Comparison of ENCODE assay signal across 14 cellular contexts in genomic region chr1:150999051-150999674, GRCh38. TPM values are rescaled to one million over a fixed set of nuclear protein-coding genes. Genes with fewer than 3 reads are reported as not detected.
DNase-seq lines count a peak whose midpoint lies in the region; ATAC-seq, FAIRE-seq and TF ChIP-seq lines count a peak whose summit lies in the region.
"Had no signal": no experiment of that assay in that cellular context is flagged by ENCODE, and none has a peak within 500 bp of the region (broad histone marks: within the 10 kb centered on the region; RNA-seq: fewer than 3 reads in every experiment).

No MANE protein-coding gene starts in this region.

- no peak for DNase-seq in CD4-positive, alpha-beta memory T cell
- peak; percentile 26 for DNase-seq in NCI-H226
- DNase-seq in caudate nucleus (lab: John Stamatoyannopoulos, UW) = peak in 21 of 61 donors; percentile 8 to 52 (median 21)
- peak; percentile 85 for DNase-seq in non-pigmented ciliary epithelial cell (ENCODE audit: low read depth)
- DNase-seq in NCI-H2171 treated with DMSO at 0.1 percent for 48 hours (lab: John Stamatoyannopoulos, UW) = no peak
- DNase-seq in HepG2 (ENCODE audit: low spot score) = no peak
- DNase-seq: mammary epithelial cell, T-helper 1 cell, uterus had no signal

- peaks cover 27 to 58% of the 10 kb centered on the region in 2 donors for H3K36me3 Mint-ChIP-seq in CD4-positive, alpha-beta memory T cell

- POLR2A ChIA-PET in CD4-positive, alpha-beta memory T cell (lab: Charles Lee; ENCODE audit: partially characterized antibody) = interaction anchor here (0.6 to 0.8 kb wide), 2 partner anchors 16 to 302 kb away, joined by 3 read pairs; partner anchors contain the start of gene GOLPH3L
- POLR2A ChIA-PET in HepG2 (lab: Yijun Ruan, JAX) = interaction anchor here (1.4 to 9.1 kb wide), 3 partner anchors 14 to 25 kb away, joined by 4 to 150 read pairs (median 5); partner anchors contain the start of gene ANXA9

- no peaks in the 10 kb centered on the region for H3K27me3 Mint-ChIP-seq in CD4-positive, alpha-beta memory T cell
- H3K27me3 Mint-ChIP-seq: activated naive CD4-positive, alpha-beta T cell treated with anti-CD3 and anti-CD28 coated beads, Interleukin-2, amount 50 U/mL, for 24 hours had no signal

- TF ChIP-seq CTCF in HepG2 (CRISPR knock-in tag; IDR thresholded peaks at IDR 0.05) = no peak

- no peak for FAIRE-seq in HepG2 (lab: Jason Lieb, UNC)
- FAIRE-seq: HTR-8/SVneo had no signal

- H4K20me1 ChIP-seq in HepG2 (ENCODE audit: insufficient read depth, low read length) = no peaks in the 10 kb centered on the region

- TF ChIP-seq POLR2A in HepG2 (IDR thresholded peaks at IDR 0.05; ENCODE audit: insufficient read depth in 1 of 2, low read depth in 2 of 2, low read length in 2 of 2) = no peak

- CTCF ChIA-PET in CD4-positive, alpha-beta memory T cell (lab: Charles Lee; ENCODE audit: partially characterized antibody) = interaction anchor here (0.9 to 14.9 kb wide), 5 partner anchors 10 to 438 kb away, joined by 3 to 255 read pairs (median 4); partner anchors contain the start of genes ANXA9, CERS2 and PRUNE1
- CTCF ChIA-PET in HepG2 (lab: Yijun Ruan, JAX; ENCODE audit: low intra/inter-chr PET ratio, low total read pairs) = no interaction called here

- BruUV-seq in HepG2 (replicated peaks; lab: Mats Ljungman, UMichigan) = no TSS peak

- H3K9me3 Mint-ChIP-seq in CD4-positive, alpha-beta memory T cell = peaks cover 0 to 1% (median 0%) of the 10 kb centered on the region in 8 donors
- H3K9me3 Mint-ChIP-seq: activated naive CD4-positive, alpha-beta T cell treated with anti-CD3 and anti-CD28 coated beads, Interleukin-2, amount 50 U/mL, for 24 hours had no signal

- no peak overlapping the region for H3K4me3 ChIP-seq in CD4-positive, alpha-beta memory T cell (ENCODE audit: low read length in 2 of 2)
- no peak overlapping the region for H3K4me3 ChIP-seq in HepG2 (replicated peaks in 1 of 3; ENCODE audit: insufficient read depth in 1 of 3, low read depth in 2 of 3, low read length in 3 of 3)
- H3K4me3 ChIP-seq: uterus had no signal

- TF ChIP-seq RAD21 in HepG2 (CRISPR knock-in tag; IDR thresholded peaks at IDR 0.05) = no peak

- no peak overlapping the region for H3K27ac ChIP-seq in CD4-positive, alpha-beta memory T cell (ENCODE audit: low read depth, low read length)
- H3K27ac ChIP-seq in caudate nucleus (ENCODE audit: low read depth, low read length) (peak overlapping the region; percentile 72), HepG2 (ENCODE audit: extremely low read length, insufficient read depth, low read length) (no peak overlapping the region)
- H3K27ac ChIP-seq: uterus had no signal

- peaks cover 43% of the 10 kb centered on the region for H3K4me1 ChIP-seq in CD4-positive, alpha-beta memory T cell (ENCODE audit: insufficient read depth, low read length)
- H3K4me1 ChIP-seq in HepG2 (ENCODE audit: insufficient read depth, low read length) = peaks cover 50% of the 10 kb centered on the region

- no peak overlapping the region for H2AFZ ChIP-seq in HepG2 (ENCODE audit: low read length)

- H3K27me3 ChIP-seq in CD4-positive, alpha-beta memory T cell (ENCODE audit: insufficient read depth, low read length) = no peaks in the 10 kb centered on the region
- no peaks in the 10 kb centered on the region for H3K27me3 ChIP-seq in HepG2 (ENCODE audit: control insufficient read depth in 1 of 2, insufficient read depth in 2 of 2, low read length in 2 of 2)
- H3K27me3 ChIP-seq: uterus had no signal

- WGBS in HepG2 (ENCODE audit: low lambda C conversion rate) = 93% methylated on average over 12 of the region's 17 CpGs

- H3K36me3 ChIP-seq in CD4-positive, alpha-beta memory T cell (ENCODE audit: insufficient read depth, low read length) = peaks cover 37% of the 10 kb centered on the region
- H3K36me3 ChIP-seq in HepG2 (replicated peaks in 1 of 2; ENCODE audit: control insufficient read depth in 1 of 2, insufficient read depth in 2 of 2, low read length in 2 of 2) = peaks cover 12 to 36% of the 10 kb centered on the region in 2 experiments; a peak in 4 of 5 replicates
- H3K36me3 ChIP-seq: uterus had no signal

- H3K4me1 Mint-ChIP-seq in CD4-positive, alpha-beta memory T cell = peaks cover 27 to 53% (median 37%) of the 10 kb centered on the region in 4 donors

- no peak for TF ChIP-seq EP300 in HepG2 (IDR thresholded peaks at IDR 0.05; ENCODE audit: low read depth in 2 of 2, low read length in 2 of 2)
- no peak for TF ChIP-seq EP300 in HepG2 (CRISPR knock-in tag; IDR thresholded peaks at IDR 0.05; ENCODE audit: borderline replicate concordance)

- no peak for ATAC-seq in HepG2
- ATAC-seq in HG02588 (IDR thresholded peaks at IDR 0.05; ENCODE audit: unreplicated experiment) = no peak
- no peak for ATAC-seq in GM21723 (IDR thresholded peaks at IDR 0.05; ENCODE audit: unreplicated experiment)
- ATAC-seq: esophagus mucosa had no signal

- intact Hi-C loops in CD4-positive, alpha-beta memory T cell (cut with micrococcal nuclease) = loop anchor here (5.0 kb wide), 1 partner anchor 742 kb away; the partner anchor contains the start of gene CA14
- intact Hi-C loops in HepG2 (cut with micrococcal nuclease; ENCODE audit: unreplicated experiment) = no loop called here

- no peak overlapping the region for H3K4me3 Mint-ChIP-seq in CD4-positive, alpha-beta memory T cell
- H3K4me3 Mint-ChIP-seq: activated naive CD4-positive, alpha-beta T cell treated with anti-CD3 and anti-CD28 coated beads, Interleukin-2, amount 50 U/mL, for 24 hours had no signal

- H3K79me2 ChIP-seq in HepG2 (ENCODE audit: insufficient read depth, low read length) = peaks cover 2% of the 10 kb centered on the region

- H3K9me3 ChIP-seq in CD4-positive, alpha-beta memory T cell (ENCODE audit: control insufficient read depth in 1 of 2, low read length in 2 of 2) = no peaks in the 10 kb centered on the region
- H3K9me3 ChIP-seq in HepG2 (ENCODE audit: low read length) = no peaks in the 10 kb centered on the region
- H3K9me3 ChIP-seq: uterus had no signal

- H3K9ac ChIP-seq in HepG2 (ENCODE audit: insufficient read depth, low read depth, low read length) = no peak overlapping the region

- H3K4me2 ChIP-seq in HepG2 (ENCODE audit: low read depth, low read length) = no peak overlapping the region

- in situ Hi-C loops in HepG2 (cut with HindIII; ENCODE audit: extremely low pct_ligation_motif_present, low pct_unique_long_range_greater_than_20kb) = no loop called here

- peak overlapping the region in 6 of 7 donors; percentile 19 to 82 (median 50) for H3K27ac Mint-ChIP-seq in CD4-positive, alpha-beta memory T cell

RNA-seq across cellular contexts. Expression of gene MINDY1, which starts 7.5 kb away (rescaled TPM):
- 10 to 100 TPM; 31.4 to 32.1 TPM for total RNA-seq in CD4-positive, alpha-beta memory T cell
- 10 to 100 TPM in 1 of 2 donors, 1 to 10 TPM in 1; 6.5 to 17.6 TPM for polyA plus RNA-seq in CD4-positive, alpha-beta memory T cell
- total RNA-seq in HepG2 (2016; rRNA removed; fragmentation: Illumina TruSeq; extraction: Trizol) = 9.2 and 11.1 TPM in 2 replicates
- total RNA-seq in HepG2 (2016; cell fraction: cytosol; rRNA removed; fragmentation: Illumina TruSeq; extraction: Trizol; ENCODE audit: low read depth) = 1.5 and 1.9 TPM in 2 replicates
- total RNA-seq in HepG2 (2016; cell fraction: insoluble cytoplasmic fraction; rRNA removed; fragmentation: Illumina TruSeq; extraction: Trizol) = 8.8 and 11.0 TPM in 2 replicates
- total RNA-seq in HepG2 (2016; cell fraction: membrane; rRNA removed; fragmentation: Illumina TruSeq; extraction: Trizol) = 3.7 and 4.9 TPM in 2 replicates
- 8.5 and 8.9 TPM in 2 replicates for total RNA-seq in HepG2 (2016; cell fraction: nucleus; rRNA removed; fragmentation: Illumina TruSeq; extraction: Trizol)
- polyA plus RNA-seq in HepG2 (2011; rRNA removed) = 15.0 and 18.0 TPM in 2 replicates
- polyA plus RNA-seq in HepG2 (2011; cell fraction: cytosol; rRNA removed) = 7.7 and 9.4 TPM in 2 replicates
- polyA plus RNA-seq in HepG2 (2011; cell fraction: nucleus; rRNA removed) = 31.0 and 32.8 TPM in 2 replicates
- 8.2 and 9.6 TPM in 2 replicates for polyA plus RNA-seq in HepG2 (2012)
- 0.92 and 1.1 TPM in 2 replicates for polyA plus RNA-seq in HepG2 (2016; cell fraction: cytosol; fragmentation: Illumina TruSeq; extraction: Trizol; ENCODE audit: low read depth)
- 7.1 and 9.8 TPM in 2 replicates for polyA plus RNA-seq in HepG2 (2016; cell fraction: insoluble cytoplasmic fraction; fragmentation: Illumina TruSeq; extraction: Trizol; ENCODE audit: low read depth)
- polyA plus RNA-seq in HepG2 (2016; cell fraction: membrane; fragmentation: Illumina TruSeq; extraction: Trizol; ENCODE audit: low read depth) = 2.3 and 3.0 TPM in 2 replicates
- polyA plus RNA-seq in HepG2 (2016; cell fraction: nucleus; fragmentation: Illumina TruSeq; extraction: Trizol; ENCODE audit: insufficient read depth, low read depth) = 13.4 and 14.4 TPM in 2 replicates
- 24.5 and 31.9 TPM in 2 replicates for polyA minus RNA-seq in HepG2 (2011; rRNA and poly(A)+ RNA removed; ENCODE audit: low replicate concordance)
- 13.3 and 14.8 TPM in 2 replicates for polyA minus RNA-seq in HepG2 (2011; cell fraction: cytosol; rRNA and poly(A)+ RNA removed)
- 13.6 and 15.3 TPM in 2 replicates for polyA minus RNA-seq in HepG2 (2011; cell fraction: nucleus; rRNA and poly(A)+ RNA removed)

RNA-seq across cellular contexts. Expression of gene PRUNE1, which starts 9.1 kb away (rescaled TPM):
- total RNA-seq in CD4-positive, alpha-beta memory T cell = 10 to 100 TPM; 35.0 to 38.9 TPM
- polyA plus RNA-seq in CD4-positive, alpha-beta memory T cell = 10 to 100 TPM; 52.6 to 59.0 TPM
- total RNA-seq in HepG2 (2016; rRNA removed; fragmentation: Illumina TruSeq; extraction: Trizol) = 19.0 and 26.2 TPM in 2 replicates
- 12.5 and 13.5 TPM in 2 replicates for total RNA-seq in HepG2 (2016; cell fraction: cytosol; rRNA removed; fragmentation: Illumina TruSeq; extraction: Trizol; ENCODE audit: low read depth)
- total RNA-seq in HepG2 (2016; cell fraction: insoluble cytoplasmic fraction; rRNA removed; fragmentation: Illumina TruSeq; extraction: Trizol) = 18.9 and 24.2 TPM in 2 replicates
- total RNA-seq in HepG2 (2016; cell fraction: membrane; rRNA removed; fragmentation: Illumina TruSeq; extraction: Trizol) = 15.0 and 18.8 TPM in 2 replicates
- 10.4 and 11.9 TPM in 2 replicates for total RNA-seq in HepG2 (2016; cell fraction: nucleus; rRNA removed; fragmentation: Illumina TruSeq; extraction: Trizol)
- polyA plus RNA-seq in HepG2 (2011; rRNA removed) = 24.4 and 31.9 TPM in 2 replicates
- 27.4 and 28.5 TPM in 2 replicates for polyA plus RNA-seq in HepG2 (2011; cell fraction: cytosol; rRNA removed)
- polyA plus RNA-seq in HepG2 (2011; cell fraction: nucleus; rRNA removed) = 14.1 and 14.8 TPM in 2 replicates
- polyA plus RNA-seq in HepG2 (2012) = 15.7 and 18.3 TPM in 2 replicates
- polyA plus RNA-seq in HepG2 (2016; cell fraction: cytosol; fragmentation: Illumina TruSeq; extraction: Trizol; ENCODE audit: low read depth) = 4.3 and 5.1 TPM in 2 replicates
- 30.3 and 30.6 TPM in 2 replicates for polyA plus RNA-seq in HepG2 (2016; cell fraction: insoluble cytoplasmic fraction; fragmentation: Illumina TruSeq; extraction: Trizol; ENCODE audit: low read depth)
- polyA plus RNA-seq in HepG2 (2016; cell fraction: membrane; fragmentation: Illumina TruSeq; extraction: Trizol; ENCODE audit: low read depth) = 12.6 and 13.9 TPM in 2 replicates
- polyA plus RNA-seq in HepG2 (2016; cell fraction: nucleus; fragmentation: Illumina TruSeq; extraction: Trizol; ENCODE audit: insufficient read depth, low read depth) = 18.7 and 18.9 TPM in 2 replicates
- 47.8 and 51.4 TPM in 2 replicates for polyA minus RNA-seq in HepG2 (2011; rRNA and poly(A)+ RNA removed; ENCODE audit: low replicate concordance)
- polyA minus RNA-seq in HepG2 (2011; cell fraction: cytosol; rRNA and poly(A)+ RNA removed) = 18.1 and 20.1 TPM in 2 replicates
- polyA minus RNA-seq in HepG2 (2011; cell fraction: nucleus; rRNA and poly(A)+ RNA removed) = 10.6 and 12.7 TPM in 2 replicates

RNA-seq across cellular contexts. Expression of gene ANXA9, which starts 17.1 kb away (rescaled TPM):
- under 1 TPM in 1 of 2 experiments, not detected in 1; 0.17 TPM for total RNA-seq in CD4-positive, alpha-beta memory T cell
- under 1 TPM; 0.23 to 0.33 TPM for polyA plus RNA-seq in CD4-positive, alpha-beta memory T cell
- 23.9 and 29.9 TPM in 2 replicates for total RNA-seq in HepG2 (2016; rRNA removed; fragmentation: Illumina TruSeq; extraction: Trizol)
- total RNA-seq in HepG2 (2016; cell fraction: cytosol; rRNA removed; fragmentation: Illumina TruSeq; extraction: Trizol; ENCODE audit: low read depth) = 23.6 and 28.6 TPM in 2 replicates
- 24.2 and 31.1 TPM in 2 replicates for total RNA-seq in HepG2 (2016; cell fraction: insoluble cytoplasmic fraction; rRNA removed; fragmentation: Illumina TruSeq; extraction: Trizol)
- 36.8 and 45.0 TPM in 2 replicates for total RNA-seq in HepG2 (2016; cell fraction: membrane; rRNA removed; fragmentation: Illumina TruSeq; extraction: Trizol)
- total RNA-seq in HepG2 (2016; cell fraction: nucleus; rRNA removed; fragmentation: Illumina TruSeq; extraction: Trizol) = 13.1 and 16.4 TPM in 2 replicates
- polyA plus RNA-seq in HepG2 (2011; rRNA removed) = 13.3 and 14.3 TPM in 2 replicates
- 13.7 and 18.5 TPM in 2 replicates for polyA plus RNA-seq in HepG2 (2011; cell fraction: cytosol; rRNA removed)
- 22.7 and 24.4 TPM in 2 replicates for polyA plus RNA-seq in HepG2 (2011; cell fraction: nucleus; rRNA removed)
- 8.0 and 10.7 TPM in 2 replicates for polyA plus RNA-seq in HepG2 (2012)
- 31.8 and 41.1 TPM in 2 replicates for polyA plus RNA-seq in HepG2 (2016; cell fraction: cytosol; fragmentation: Illumina TruSeq; extraction: Trizol; ENCODE audit: low read depth)
- polyA plus RNA-seq in HepG2 (2016; cell fraction: insoluble cytoplasmic fraction; fragmentation: Illumina TruSeq; extraction: Trizol; ENCODE audit: low read depth) = 34.4 and 34.7 TPM in 2 replicates
- polyA plus RNA-seq in HepG2 (2016; cell fraction: membrane; fragmentation: Illumina TruSeq; extraction: Trizol; ENCODE audit: low read depth) = 37.6 and 45.5 TPM in 2 replicates
- 19.8 and 22.9 TPM in 2 replicates for polyA plus RNA-seq in HepG2 (2016; cell fraction: nucleus; fragmentation: Illumina TruSeq; extraction: Trizol; ENCODE audit: insufficient read depth, low read depth)
- 6.4 and 37.2 TPM in 2 replicates for polyA minus RNA-seq in HepG2 (2011; rRNA and poly(A)+ RNA removed; ENCODE audit: low replicate concordance)
- polyA minus RNA-seq in HepG2 (2011; cell fraction: cytosol; rRNA and poly(A)+ RNA removed) = 11.8 and 16.0 TPM in 2 replicates
- polyA minus RNA-seq in HepG2 (2011; cell fraction: nucleus; rRNA and poly(A)+ RNA removed) = 13.8 and 14.7 TPM in 2 replicates

RNA-seq across cellular contexts. Expression of gene CERS2, which starts 24.5 kb away (rescaled TPM):
- total RNA-seq in CD4-positive, alpha-beta memory T cell = 100 to 1,000 TPM; 145 to 149 TPM
- 100 to 1,000 TPM; 184 to 206 TPM for polyA plus RNA-seq in CD4-positive, alpha-beta memory T cell
- total RNA-seq in HepG2 (2016; rRNA removed; fragmentation: Illumina TruSeq; extraction: Trizol) = 188 and 298 TPM in 2 replicates
- 172 and 174 TPM in 2 replicates for total RNA-seq in HepG2 (2016; cell fraction: cytosol; rRNA removed; fragmentation: Illumina TruSeq; extraction: Trizol; ENCODE audit: low read depth)
- 172 and 303 TPM in 2 replicates for total RNA-seq in HepG2 (2016; cell fraction: insoluble cytoplasmic fraction; rRNA removed; fragmentation: Illumina TruSeq; extraction: Trizol)
- total RNA-seq in HepG2 (2016; cell fraction: membrane; rRNA removed; fragmentation: Illumina TruSeq; extraction: Trizol) = 391 and 396 TPM in 2 replicates
- 237 and 286 TPM in 2 replicates for total RNA-seq in HepG2 (2016; cell fraction: nucleus; rRNA removed; fragmentation: Illumina TruSeq; extraction: Trizol)
- 269 and 315 TPM in 2 replicates for polyA plus RNA-seq in HepG2 (2011; rRNA removed)
- polyA plus RNA-seq in HepG2 (2011; cell fraction: cytosol; rRNA removed) = 210 and 326 TPM in 2 replicates
- polyA plus RNA-seq in HepG2 (2011; cell fraction: nucleus; rRNA removed) = 209 and 246 TPM in 2 replicates
- 202 and 241 TPM in 2 replicates for polyA plus RNA-seq in HepG2 (2012)
- 183 and 188 TPM in 2 replicates for polyA plus RNA-seq in HepG2 (2016; cell fraction: cytosol; fragmentation: Illumina TruSeq; extraction: Trizol; ENCODE audit: low read depth)
- 211 and 221 TPM in 2 replicates for polyA plus RNA-seq in HepG2 (2016; cell fraction: insoluble cytoplasmic fraction; fragmentation: Illumina TruSeq; extraction: Trizol; ENCODE audit: low read depth)
- 341 and 359 TPM in 2 replicates for polyA plus RNA-seq in HepG2 (2016; cell fraction: membrane; fragmentation: Illumina TruSeq; extraction: Trizol; ENCODE audit: low read depth)
- polyA plus RNA-seq in HepG2 (2016; cell fraction: nucleus; fragmentation: Illumina TruSeq; extraction: Trizol; ENCODE audit: insufficient read depth, low read depth) = 425 and 431 TPM in 2 replicates
- 346 and 363 TPM in 2 replicates for polyA minus RNA-seq in HepG2 (2011; rRNA and poly(A)+ RNA removed; ENCODE audit: low replicate concordance)
- polyA minus RNA-seq in HepG2 (2011; cell fraction: cytosol; rRNA and poly(A)+ RNA removed) = 145 and 155 TPM in 2 replicates
- 108 and 145 TPM in 2 replicates for polyA minus RNA-seq in HepG2 (2011; cell fraction: nucleus; rRNA and poly(A)+ RNA removed)

RNA-seq across cellular contexts. Expression of gene BNIPL, which starts 37.2 kb away (rescaled TPM):
- total RNA-seq in CD4-positive, alpha-beta memory T cell = 1 to 10 TPM; 4.6 to 8.3 TPM
- not detected for polyA plus RNA-seq in CD4-positive, alpha-beta memory T cell
- total RNA-seq in HepG2 (2016; rRNA removed; fragmentation: Illumina TruSeq; extraction: Trizol) = 0.20 and 0.40 TPM in 2 replicates
- total RNA-seq in HepG2 (2016; cell fraction: cytosol; rRNA removed; fragmentation: Illumina TruSeq; extraction: Trizol; ENCODE audit: low read depth) = 0.10 and 0.62 TPM in 2 replicates
- total RNA-seq in HepG2 (2016; cell fraction: insoluble cytoplasmic fraction; rRNA removed; fragmentation: Illumina TruSeq; extraction: Trizol) = 0.19 and 0.41 TPM in 2 replicates
- total RNA-seq in HepG2 (2016; cell fraction: membrane; rRNA removed; fragmentation: Illumina TruSeq; extraction: Trizol) = 0.21 and 0.40 TPM in 2 replicates
- total RNA-seq in HepG2 (2016; cell fraction: nucleus; rRNA removed; fragmentation: Illumina TruSeq; extraction: Trizol) = 0.50 and 1.3 TPM in 2 replicates
- 0.84 and 1.1 TPM in 2 replicates for polyA plus RNA-seq in HepG2 (2011; rRNA removed)
- 0.13 and 0.17 TPM in 2 replicates for polyA plus RNA-seq in HepG2 (2011; cell fraction: cytosol; rRNA removed)
- 3.3 and 3.7 TPM in 2 replicates for polyA plus RNA-seq in HepG2 (2011; cell fraction: nucleus; rRNA removed)
- 0.52 and 0.79 TPM in 2 replicates for polyA plus RNA-seq in HepG2 (2012)
- 0.08 TPM in 2 replicates for polyA plus RNA-seq in HepG2 (2016; cell fraction: cytosol; fragmentation: Illumina TruSeq; extraction: Trizol; ENCODE audit: low read depth)
- polyA plus RNA-seq in HepG2 (2016; cell fraction: insoluble cytoplasmic fraction; fragmentation: Illumina TruSeq; extraction: Trizol; ENCODE audit: low read depth) = 0.33 TPM in 1 of 2 replicates, not detected in the other
- polyA plus RNA-seq in HepG2 (2016; cell fraction: membrane; fragmentation: Illumina TruSeq; extraction: Trizol; ENCODE audit: low read depth) = 0.05 and 0.16 TPM in 2 replicates
- 1.8 and 2.4 TPM in 2 replicates for polyA plus RNA-seq in HepG2 (2016; cell fraction: nucleus; fragmentation: Illumina TruSeq; extraction: Trizol; ENCODE audit: insufficient read depth, low read depth)
- 0.66 and 1.5 TPM in 2 replicates for polyA minus RNA-seq in HepG2 (2011; rRNA and poly(A)+ RNA removed; ENCODE audit: low replicate concordance)
- polyA minus RNA-seq in HepG2 (2011; cell fraction: cytosol; rRNA and poly(A)+ RNA removed) = 0.26 TPM in 1 of 2 replicates, not detected in the other
- 1.2 and 2.1 TPM in 2 replicates for polyA minus RNA-seq in HepG2 (2011; cell fraction: nucleus; rRNA and poly(A)+ RNA removed)

Comparison
In these comparisons a context has a peak if more than half of its experiments do, and no peak if none do; other contexts are left out.
1. DNase-seq: peak in NCI-H226 (single experiment) and non-pigmented ciliary epithelial cell (single experiment); none in CD4-positive, alpha-beta memory T cell (0 of 5), NCI-H2171 treated with DMSO at 0.1 percent for 48 hours (single experiment) and HepG2 (single experiment).
2. RNA of gene ANXA9, which starts 17.1 kb away (total RNA-seq): 13.1 to 45.0 TPM in HepG2; 0.17 TPM in CD4-positive, alpha-beta memory T cell; every median in the first group is over 10 times any median in the second.